Comparison of ENCODE assay signal across 3 cellular contexts in the genomic region with DNA sequence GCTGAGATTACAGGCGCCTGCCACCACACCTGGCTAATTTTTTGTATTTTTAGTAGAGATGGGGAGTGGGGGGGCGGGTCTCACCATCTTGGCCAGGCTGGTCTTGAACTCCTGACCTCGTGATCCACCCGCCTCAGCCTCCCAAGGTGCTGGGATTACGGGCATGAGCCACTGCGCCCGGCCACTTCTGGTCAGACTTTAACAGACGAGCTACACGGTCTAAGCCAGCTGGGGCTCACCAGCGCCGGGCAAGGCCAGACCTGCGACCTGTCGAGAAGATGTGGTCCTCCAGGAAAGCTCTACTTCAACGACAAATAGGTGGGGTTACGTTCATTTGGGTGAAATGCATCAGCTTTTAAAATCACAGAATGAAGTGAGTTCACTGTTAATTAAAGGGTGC. TPM values are rescaled to one million over a fixed set of nuclear protein-coding genes. Genes with fewer than 3 reads are reported as not detected.
"Had no signal": no experiment of that assay in that cellular context is flagged by ENCODE, and none has a peak within 500 bp of the region (broad histone marks: within the 10 kb centered on the region; RNA-seq: fewer than 3 reads in every experiment).

No MANE protein-coding gene starts in this region.

RNA-seq across cellular contexts. Expression of a gene that starts 36.0 kb away (rescaled TPM):
- total RNA-seq: HepG2, NCI-H460, PC-9 had no signal
